ENCODE assay signal across 24 cellular contexts in genomic region chr7:40638872-40639271, GRCh38.
"Had no signal": no experiment of that assay in that cellular context is flagged by ENCODE, and none has a peak within 500 bp of the region (broad histone marks: within the 10 kb centered on the region; RNA-seq: fewer than 3 reads in every experiment).

No MANE protein-coding gene starts in this region.

- H3K27ac ChIP-seq: hepatocyte, left ventricle myocardium inferior, ovary, right atrium auricular region, spleen, suprapubic skin, thoracic aorta, tibial artery, upper lobe of right lung had no signal

- H3K9me3 ChIP-seq: left ventricle myocardium inferior, mucosa of descending colon, ovary, right atrium auricular region, spleen, suprapubic skin, thoracic aorta, tibial artery, upper lobe of right lung had no signal

- H3K4me1 ChIP-seq: right atrium auricular region, spleen, suprapubic skin, upper lobe of right lung had no signal

- H2AFZ ChIP-seq: hepatocyte had no signal

- DNase-seq: islet precursor cell; left ventricle myocardium inferior; mesendoderm; midbrain; mucosa of descending colon; naive thymus-derived CD4-positive, alpha-beta T cell; ovary; small intestine; spleen; stimulated activated CD4-positive, alpha-beta T cell treated with anti-CD3 and anti-CD28 coated beads, Interleukin-4, amount 100 ng/mL, for 24 hours; stimulated activated naive CD4-positive, alpha-beta T cell; tibial artery; trophoblast cell; upper lobe of right lung had no signal

- H3K4me2 ChIP-seq: hepatocyte had no signal

- H3K27ac Mint-ChIP-seq: naive thymus-derived CD4-positive, alpha-beta T cell; natural killer cell treated with Interleukin-12 subunit alpha and Interleukin-12 subunit beta and Interleukin-15 and Interleukin-18, amount 100 ng/mL, for 72 hours; progenitor cell of endocrine pancreas; stimulated activated effector memory CD8-positive, alpha-beta T cell treated with anti-CD3 and anti-CD28 coated beads, Interleukin-12 subunit alpha, Interleukin-12 subunit beta, amount 100 ng/mL, for 72 hours; stimulated activated naive CD8-positive, alpha-beta T cell treated with anti-CD3 and anti-CD28 coated beads, Interleukin-15, Interleukin-2, amounts not matched to agents 100 ng/mL and 50 ng/mL, for 24 hours had no signal

- H3K9me3 Mint-ChIP-seq: natural killer cell treated with Interleukin-12 subunit alpha and Interleukin-12 subunit beta and Interleukin-15 and Interleukin-18, amount 100 ng/mL, for 72 hours; stimulated activated naive CD8-positive, alpha-beta T cell treated with anti-CD3 and anti-CD28 coated beads, Interleukin-15, Interleukin-2, amounts not matched to agents 100 ng/mL and 50 ng/mL, for 24 hours had no signal

- H3K4me3 Mint-ChIP-seq: naive thymus-derived CD4-positive, alpha-beta T cell; natural killer cell treated with Interleukin-12 subunit alpha and Interleukin-12 subunit beta and Interleukin-15 and Interleukin-18, amount 100 ng/mL, for 72 hours; stimulated activated effector memory CD8-positive, alpha-beta T cell treated with anti-CD3 and anti-CD28 coated beads, Interleukin-12 subunit alpha, Interleukin-12 subunit beta, amount 100 ng/mL, for 72 hours; stimulated activated naive CD8-positive, alpha-beta T cell treated with anti-CD3 and anti-CD28 coated beads, Interleukin-15, Interleukin-2, amounts not matched to agents 100 ng/mL and 50 ng/mL, for 24 hours had no signal

- H3K27me3 ChIP-seq: hepatocyte, ovary, right atrium auricular region, spleen, suprapubic skin, tibial artery, upper lobe of right lung had no signal

- H3K4me3 ChIP-seq: hepatocyte, left ventricle myocardium inferior, lung, mucosa of descending colon, ovary, right atrium auricular region, spleen, suprapubic skin, thoracic aorta, tibial artery, upper lobe of right lung had no signal

- H3K79me2 ChIP-seq: hepatocyte had no signal

- ATAC-seq: mucosa of descending colon; naive thymus-derived CD4-positive, alpha-beta T cell; natural killer cell treated with Interleukin-12 subunit alpha and Interleukin-12 subunit beta and Interleukin-15 and Interleukin-18, amount 100 ng/mL, for 72 hours; sciatic nerve; stimulated activated effector memory CD8-positive, alpha-beta T cell treated with anti-CD3 and anti-CD28 coated beads, Interleukin-12 subunit alpha, Interleukin-12 subunit beta, amount 100 ng/mL, for 72 hours; upper lobe of right lung had no signal

- H3K4me1 Mint-ChIP-seq: naive thymus-derived CD4-positive, alpha-beta T cell; stimulated activated effector memory CD8-positive, alpha-beta T cell treated with anti-CD3 and anti-CD28 coated beads, Interleukin-12 subunit alpha, Interleukin-12 subunit beta, amount 100 ng/mL, for 72 hours had no signal

- H3K27me3 Mint-ChIP-seq: progenitor cell of endocrine pancreas; stimulated activated naive CD8-positive, alpha-beta T cell treated with anti-CD3 and anti-CD28 coated beads, Interleukin-15, Interleukin-2, amounts not matched to agents 100 ng/mL and 50 ng/mL, for 24 hours had no signal

- H3K36me3 Mint-ChIP-seq: naive thymus-derived CD4-positive, alpha-beta T cell; natural killer cell treated with Interleukin-12 subunit alpha and Interleukin-12 subunit beta and Interleukin-15 and Interleukin-18, amount 100 ng/mL, for 72 hours; stimulated activated effector memory CD8-positive, alpha-beta T cell treated with anti-CD3 and anti-CD28 coated beads, Interleukin-12 subunit alpha, Interleukin-12 subunit beta, amount 100 ng/mL, for 72 hours had no signal

- FAIRE-seq: small intestine had no signal

- H3K36me3 ChIP-seq: left ventricle myocardium inferior, ovary, right atrium auricular region, spleen, suprapubic skin, thoracic aorta, tibial artery, upper lobe of right lung had no signal
